Comparison of ENCODE assay signal across 22 cellular contexts in the genomic region with DNA sequence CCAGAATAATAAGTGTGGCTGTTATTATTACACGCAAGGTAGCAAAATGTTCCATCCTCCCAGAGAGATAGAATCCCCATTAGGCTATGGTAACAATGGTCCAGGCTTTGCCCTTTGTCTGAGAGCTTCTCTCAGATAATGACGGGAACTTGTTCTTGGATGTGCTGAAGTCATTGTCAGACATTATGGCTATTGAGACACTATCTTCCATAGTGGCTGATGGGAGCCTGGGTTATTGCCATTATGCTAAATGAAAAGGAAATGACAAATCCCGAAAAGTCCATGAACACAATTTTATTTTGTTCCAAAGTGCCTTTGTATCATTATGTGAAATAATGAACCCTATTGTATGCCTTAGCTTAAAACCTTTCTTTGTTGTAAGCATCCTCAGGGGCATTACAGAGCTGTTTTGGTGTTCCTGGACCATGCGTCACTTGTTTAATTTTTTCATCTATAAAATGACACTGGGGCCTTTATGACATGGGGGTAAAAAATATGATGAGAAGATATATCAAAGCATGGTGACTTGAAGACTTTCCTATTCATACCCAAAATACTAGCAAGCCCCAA.
"Had no signal": no experiment of that assay in that cellular context is flagged by ENCODE, and none has a peak within 500 bp of the region (broad histone marks: within the 10 kb centered on the region; RNA-seq: fewer than 3 reads in every experiment).

No MANE protein-coding gene starts in this region.

- H3K27me3 ChIP-seq: esophagus muscularis mucosa, heart left ventricle, hepatocyte, left lung, ovary, right lobe of liver, suprapubic skin, transverse colon, vagina had no signal

- H3K36me3 Mint-ChIP-seq: memory B cell; natural killer cell; stimulated activated naive B cell treated with anti-CD40 and anti-IgM and Interleukin-4, amounts not matched to agents 10 μg/mL and 1 μg/mL and 100 μg/mL, for 72 hours had no signal

- H3K4me1 Mint-ChIP-seq: memory B cell; natural killer cell; stimulated activated naive B cell treated with anti-CD40 and anti-IgM and Interleukin-4, amounts not matched to agents 10 μg/mL and 1 μg/mL and 100 μg/mL, for 72 hours had no signal

- H3K4me3 Mint-ChIP-seq: memory B cell; natural killer cell; stimulated activated naive B cell treated with anti-CD40 and anti-IgM and Interleukin-4, amounts not matched to agents 10 μg/mL and 1 μg/mL and 100 μg/mL, for 72 hours; stimulated activated naive CD8-positive, alpha-beta T cell treated with anti-CD3 and anti-CD28 coated beads, Interleukin-15, Interleukin-2, amounts not matched to agents 100 ng/mL and 50 ng/mL, for 24 hours had no signal

- H3K36me3 ChIP-seq: esophagus muscularis mucosa, heart left ventricle, left lung, ovary, right lobe of liver, suprapubic skin, transverse colon, vagina had no signal

- DNase-seq: dermis blood vessel endothelial cell; effector memory CD4-positive, alpha-beta T cell; foreskin keratinocyte; heart left ventricle; left cardiac atrium; left lung; natural killer cell; occipital lobe; ovary; right lobe of liver; small intestine; stimulated activated CD4-positive, alpha-beta T cell treated with anti-CD3 and anti-CD28 coated beads, Interleukin-15, amount 100 ng/mL, for 24 hours; stimulated activated CD4-positive, alpha-beta T cell treated with anti-CD3 and anti-CD28 coated beads, Interleukin-2, amount 100 ng/mL, for 48 hours; stimulated activated naive B cell treated with anti-CD40 and anti-IgM and Interleukin-4, amounts not matched to agents 10 μg/mL and 1 μg/mL and 100 μg/mL, for 72 hours; transverse colon had no signal

- H3K79me2 ChIP-seq: hepatocyte had no signal

- H3K9me3 ChIP-seq: esophagus muscularis mucosa, heart left ventricle, left lung, ovary, right lobe of liver, suprapubic skin, transverse colon, vagina had no signal

- H2AFZ ChIP-seq: hepatocyte had no signal

- H3K4me2 ChIP-seq: hepatocyte had no signal

- H3K4me1 ChIP-seq: foreskin keratinocyte, left lung, right lobe of liver, suprapubic skin, transverse colon, vagina had no signal

- H3K9me3 Mint-ChIP-seq: memory B cell; stimulated activated naive B cell treated with anti-CD40 and anti-IgM and Interleukin-4, amounts not matched to agents 10 μg/mL and 1 μg/mL and 100 μg/mL, for 72 hours; stimulated activated naive CD8-positive, alpha-beta T cell treated with anti-CD3 and anti-CD28 coated beads, Interleukin-15, Interleukin-2, amounts not matched to agents 100 ng/mL and 50 ng/mL, for 24 hours had no signal

- H3K27ac Mint-ChIP-seq: memory B cell; natural killer cell; stimulated activated naive B cell treated with anti-CD40 and anti-IgM and Interleukin-4, amounts not matched to agents 10 μg/mL and 1 μg/mL and 100 μg/mL, for 72 hours; stimulated activated naive CD8-positive, alpha-beta T cell treated with anti-CD3 and anti-CD28 coated beads, Interleukin-15, Interleukin-2, amounts not matched to agents 100 ng/mL and 50 ng/mL, for 24 hours had no signal

- H3K4me3 ChIP-seq: coronary artery, esophagus muscularis mucosa, heart left ventricle, hepatocyte, left lung, ovary, right lobe of liver, suprapubic skin, transverse colon, vagina had no signal

- ATAC-seq: foreskin keratinocyte; heart left ventricle; left cardiac atrium; left lung; natural killer cell; right lobe of liver; stimulated activated naive B cell treated with anti-CD40 and anti-IgM and Interleukin-4, amounts not matched to agents 10 μg/mL and 1 μg/mL and 100 μg/mL, for 72 hours had no signal

- H3K27ac ChIP-seq: coronary artery, esophagus muscularis mucosa, foreskin keratinocyte, heart left ventricle, hepatocyte, left lung, ovary, right lobe of liver, suprapubic skin, transverse colon, vagina had no signal
